Comparison of ENCODE assay signal across 1 cellular context in genomic region chr1:112887599-112888303, GRCh38.
TF ChIP-seq lines count a peak whose summit lies in the region.

No MANE protein-coding gene starts in this region.

TF ChIP-seq in HEK293, 187 proteins besides CTCF, POLR2A, EP300 and RAD21 (continued from another document):
- TF ChIP-seq BCL6B (tag by site-specific recombination; IDR thresholded peaks at IDR 0.05) (no peak), ZNF362 (tag by site-specific recombination; IDR thresholded peaks at IDR 0.05) (peak; percentile 55; the same call in 1 of the 2 replicates), GLIS1 (tag by site-specific recombination; IDR thresholded peaks at IDR 0.05) (peak; percentile 17; the same call in 1 of the 2 replicates), ZBTB20 (tag by site-specific recombination; IDR thresholded peaks at IDR 0.05) (0 out of 2 replicates have a peak, but pooled peaks have one; percentile 18), HOXC10 (CRISPR knock-in tag; IDR thresholded peaks at IDR 0.05) (no peak), ZNF692 (tag by site-specific recombination; IDR thresholded peaks at IDR 0.05) (no peak)
